In genomic region chr19:56403764-56404704, GRCh38 we compare ENCODE assay signal across 8 cellular contexts. TPM values are rescaled to one million over a fixed set of nuclear protein-coding genes. Genes with fewer than 3 reads are reported as not detected.
A peak's percentile ranks its signal among the peaks of the same experiment; 100 is the strongest.
DNase-seq lines count a peak whose midpoint lies in the region; ATAC-seq and TF ChIP-seq lines count a peak whose summit lies in the region.

ZNF583 (plus strand) TSS chr19:56404332; CDS start chr19:56407115, 2,783 bp downstream.

- DNase-seq in GF-D8 (lab: John Stamatoyannopoulos, UW) = peak; percentile 42
- peak; percentile 94 for DNase-seq in HCEC 1CT
- DNase-seq in MV-4-11 (lab: John Stamatoyannopoulos, UW) = peak; percentile 92
- DNase-seq in SKM-1 treated with dmso at 0.1 percent for 144 hours (lab: John Stamatoyannopoulos, UW; ENCODE audit: unreplicated experiment) = peak; percentile 50
- DNase-seq in activated naive CD8-positive, alpha-beta T cell treated with anti-CD3 and anti-CD28 coated beads, Interleukin-2, amount 50 U/mL, for 16 hours (ENCODE audit: low read depth, low spot score) = peak; percentile 71
- DNase-seq in Right ventricle myocardium inferior (ENCODE audit: missing footprints) = peak; percentile 97
- peak; percentile 97 to 99 (median 98) for DNase-seq in ovary

- WGBS in ovary, 3 donors = 0 to 1% (median 1%) methylated on average over 69 to 70 of the region's 70 CpGs
- WGBS in thymus = under 1% methylated on average over 70 of the region's 70 CpGs

- H3K27me3 ChIP-seq in ovary (no peaks in the 10 kb centered on the region), thymus (ENCODE audit: control insufficient read depth, insufficient read depth) (no peaks in the 10 kb centered on the region)

- peaks cover 0 to 23% of the 10 kb centered on the region in 2 donors for H3K9me3 ChIP-seq in ovary
- peaks cover 5% of the 10 kb centered on the region for H3K9me3 ChIP-seq in thymus (ENCODE audit: control insufficient read depth)

- peak within 1 kb of the TSS; percentile 91 to 98 for H3K27ac ChIP-seq in ovary
- H3K27ac ChIP-seq in thymus (ENCODE audit: low read depth) = peak within 1 kb of the TSS; percentile 95

- TF ChIP-seq CTCF in ovary (IDR thresholded peaks at IDR 0.05) = no peak

- no peak for TF ChIP-seq EP300 in ovary (IDR thresholded peaks at IDR 0.05)

- no peak for TF ChIP-seq POLR2A in ovary (IDR thresholded peaks at IDR 0.05)

- peak; percentile 99 for ATAC-seq in Right ventricle myocardium inferior

- H3K4me1 ChIP-seq in ovary (ENCODE audit: insufficient read depth) (peaks cover 10% of the 10 kb centered on the region), thymus (ENCODE audit: control insufficient read depth, insufficient read depth, low read length) (peaks cover 5% of the 10 kb centered on the region)

- H3K4me3 ChIP-seq in ovary = peak within 1 kb of the TSS; percentile 74
- peak within 1 kb of the TSS; percentile 75 for H3K4me3 ChIP-seq in thymus (ENCODE audit: low read length)

- no peaks in the 10 kb centered on the region for H3K36me3 ChIP-seq in ovary
- peaks cover 6% of the 10 kb centered on the region for H3K36me3 ChIP-seq in thymus (ENCODE audit: control insufficient read depth, insufficient read depth)

- intact Hi-C loops in Right ventricle myocardium inferior (cut with DNase I) (loop anchor here (5.0 to 10.0 kb wide), 3 partner anchors 73 to 161 kb away; partner anchors contain the start of genes ZFP28, ZNF470 and ZNF667), ovary (cut with DNase I) (no loop called here)

RNA-seq across cellular contexts. Expression of gene ZNF583, which starts in this region (rescaled TPM):
- total RNA-seq in Right ventricle myocardium inferior (5.4 TPM), ovary (10 to 100 TPM in 5 of 7 donors, 1 to 10 TPM in 2; 5.9 to 12.5 (median 10.7) TPM)
- polyA plus RNA-seq in ovary (1 to 10 TPM; 4.0 to 6.8 TPM), thymus (3.1 TPM)

Comparison
In these comparisons a context has a peak if more than half of its experiments do, and no peak if none do; other contexts are left out.
1. Peak in every context shown above with its lines: DNase-seq, ATAC-seq, H3K4me3 ChIP-seq and H3K27ac ChIP-seq.
2. DNase-seq: peak in every context shown above with its lines; median percentile 98 in ovary; 97 in Right ventricle myocardium inferior; 94 in HCEC 1CT; 92 in MV-4-11; 71 in activated naive CD8-positive, alpha-beta T cell treated with anti-CD3 and anti-CD28 coated beads, Interleukin-2, amount 50 U/mL, for 16 hours; 50 in SKM-1 treated with dmso at 0.1 percent for 144 hours; 42 in GF-D8.